Comparison of ENCODE assay signal across 18 cellular contexts in genomic region chr2:208015475-208015874, GRCh38. TPM values are rescaled to one million over a fixed set of nuclear protein-coding genes. Genes with fewer than 3 reads are reported as not detected.
DNase-seq lines count a peak whose midpoint lies in the region; ATAC-seq and TF ChIP-seq lines count a peak whose summit lies in the region.
"Had no signal": no experiment of that assay in that cellular context is flagged by ENCODE, and none has a peak within 500 bp of the region (broad histone marks: within the 10 kb centered on the region; RNA-seq: fewer than 3 reads in every experiment).

No MANE protein-coding gene starts in this region.

- TF ChIP-seq CTCF in LNCaP clone FGC (IDR thresholded peaks at IDR 0.05; ENCODE audit: control insufficient read depth, extremely low read depth, insufficient read depth) (no peak), VCaP (conservative IDR thresholded peaks at IDR 0.05) (no peak), lung (IDR thresholded peaks at IDR 0.05; ENCODE audit: control extremely low read depth, extremely low read depth) (no peak), stomach (IDR thresholded peaks at IDR 0.05) (no peak)

- no peak for TF ChIP-seq EP300 in stomach (IDR thresholded peaks at IDR 0.05)

- H3K4me3 ChIP-seq in LNCaP clone FGC (ENCODE audit: low read depth, low read length) = no peak overlapping the region; the same call in 1 of the 2 replicates
- H3K4me3 ChIP-seq in lung = no peak overlapping the region
- H3K4me3 ChIP-seq in stomach = no peak overlapping the region
- H3K4me3 ChIP-seq: BLaER1, smooth muscle cell had no signal

- H3K27me3 ChIP-seq in lung (ENCODE audit: control insufficient read depth, insufficient read depth) = no peaks in the 10 kb centered on the region
- H3K27me3 ChIP-seq in stomach = no peaks in the 10 kb centered on the region
- H3K27me3 ChIP-seq: BLaER1 had no signal

- peak overlapping the region; percentile 73 for H3K27ac ChIP-seq in VCaP
- H3K27ac ChIP-seq in lung (ENCODE audit: low read depth in 1 of 2, low read length in 1 of 2) = no peak overlapping the region
- no peak overlapping the region for H3K27ac ChIP-seq in stomach
- H3K27ac ChIP-seq: BLaER1 had no signal

- intact Hi-C loops in stomach (cut with DNase I; ENCODE audit: low total_unique reads) = no loop called here

- peaks cover 4 to 14% of the 10 kb centered on the region in 2 donors for H3K4me1 ChIP-seq in lung (ENCODE audit: control insufficient read depth in 2 of 2, insufficient read depth in 2 of 2, low read length in 2 of 2)
- peaks cover 8 to 55% (median 32%) of the 10 kb centered on the region in 4 donors for H3K4me1 ChIP-seq in stomach
- H3K4me1 ChIP-seq: BLaER1 had no signal

- no peak for TF ChIP-seq POLR2A in stomach (IDR thresholded peaks at IDR 0.05)

- DNase-seq in NCI-H1436 (lab: John Stamatoyannopoulos, UW) (peak; percentile 1), NCI-H1436 treated with DMSO at 0.1 percent for 48 hours (lab: John Stamatoyannopoulos, UW) (no peak), LNCaP clone FGC (ENCODE audit: low read depth) (peak; percentile 99), lung (ENCODE audit: low spot score) (no peak), T-helper 9 cell (no peak), stomach (no peak), GF-D8 (lab: John Stamatoyannopoulos, UW) (no peak)
- DNase-seq: activated CD4-positive, CD25-positive, alpha-beta regulatory T cell; activated CD8-positive, alpha-beta T cell treated with anti-CD3 and anti-CD28 coated beads, Interleukin-2, amount 10 ng/mL, durations not matched to agents 7 days and 5 days; activated naive CD4-positive, alpha-beta T cell treated with anti-CD3 and anti-CD28 coated beads, Interleukin-2, amount 50 U/mL, for 16 hours; activated T-cell treated with anti-CD3 and anti-CD28 coated beads, Interleukin-2, amount 50 U/mL, for 4 hours; Kasumi-1; NCI-H187; stimulated activated CD8-positive, alpha-beta memory T cell treated with anti-CD3 and anti-CD28 coated beads, Interleukin-4, amount 100 ng/mL, for 48 hours; substantia nigra had no signal

- no peaks in the 10 kb centered on the region for H3K9me3 ChIP-seq in lung (ENCODE audit: control insufficient read depth in 2 of 2, insufficient read depth in 1 of 2, low read length in 1 of 2)
- H3K9me3 ChIP-seq in stomach = no peaks in the 10 kb centered on the region
- H3K9me3 ChIP-seq: BLaER1 had no signal

- 35 to 67% methylated on average over 2 of the region's 2 CpGs for WGBS in lung, 2 donors
- 16 to 43% (median 32%) methylated on average over 2 of the region's 2 CpGs for WGBS in stomach, 5 donors

- ATAC-seq in lung (ENCODE audit: insufficient read depth, low FRiP score) = peak; percentile 23
- ATAC-seq: activated CD8-positive, alpha-beta T cell treated with anti-CD3 and anti-CD28 coated beads, Interleukin-2, amount 10 ng/mL, durations not matched to agents 7 days and 5 days; activated T-cell treated with anti-CD3 and anti-CD28 coated beads, Interleukin-2, amount 50 U/mL, for 4 hours had no signal

- peaks cover 0 to 6% of the 10 kb centered on the region in 2 donors for H3K36me3 ChIP-seq in lung (ENCODE audit: control insufficient read depth in 2 of 2, insufficient read depth in 2 of 2, low read length in 2 of 2)
- H3K36me3 ChIP-seq in stomach = peaks cover 0 to 3% (median 0%) of the 10 kb centered on the region in 4 donors
- H3K36me3 ChIP-seq: BLaER1 had no signal

RNA-seq across cellular contexts. Expression of gene PLEKHM3, which starts 9.9 kb away (rescaled TPM):
- 10 to 100 TPM; 16.3 to 32.9 TPM for total RNA-seq in lung
- polyA plus RNA-seq in lung = 1 to 10 TPM; 5.6 to 8.4 TPM
- total RNA-seq in stomach = 10 to 100 TPM in 3 of 5 donors, 1 to 10 TPM in 2; 4.9 to 35.1 (median 11.3) TPM
- 1 to 10 TPM; 2.1 to 3.5 (median 2.7) TPM for polyA plus RNA-seq in stomach

Comparison
In these comparisons a context has a peak if more than half of its experiments do, and no peak if none do; other contexts are left out.
1. DNase-seq: peak in NCI-H1436 (single experiment) and LNCaP clone FGC (single experiment); none in NCI-H1436 treated with DMSO at 0.1 percent for 48 hours (single experiment), lung (single experiment), T-helper 9 cell (single experiment), stomach (single experiment) and GF-D8 (single experiment).